Comparison of ENCODE assay signal across 6 cellular contexts in genomic region chr1:6559161-6559560, GRCh38. TPM values are rescaled to one million over a fixed set of nuclear protein-coding genes. Genes with fewer than 3 reads are reported as not detected.
"Had no signal": no experiment of that assay in that cellular context is flagged by ENCODE, and none has a peak within 500 bp of the region (broad histone marks: within the 10 kb centered on the region; RNA-seq: fewer than 3 reads in every experiment).

No MANE protein-coding gene starts in this region.

RNA-seq across cellular contexts. Expression of gene TAS1R1, which starts 4.1 kb away (rescaled TPM):
- total RNA-seq: NCI-H460, PC-9, Right ventricle myocardium inferior, RPMI7951, SK-MEL-5, T-cell had no signal
